In genomic region chrX:1667566-1667965, GRCh38 we compare ENCODE assay signal across 34 cellular contexts. TPM values are rescaled to one million over a fixed set of nuclear protein-coding genes. Genes with fewer than 3 reads are reported as not detected.
"Had no signal": no experiment of that assay in that cellular context is flagged by ENCODE, and none has a peak within 500 bp of the region (broad histone marks: within the 10 kb centered on the region; RNA-seq: fewer than 3 reads in every experiment).

No MANE protein-coding gene starts in this region.

- H3K27me3 ChIP-seq: hepatocyte, neural progenitor cell, neutrophil, right atrium auricular region, right lobe of liver, tibial nerve, vagina had no signal

- H3K27ac Mint-ChIP-seq: mesothelial cell of epicardium; nephron progenitor cell; neural progenitor cell; progenitor cell of endocrine pancreas; stimulated activated memory B cell treated with anti-CD40 and anti-IgM and Interleukin-4, amounts not matched to agents 10 μg/mL and 1 μg/mL and 100 μg/mL, for 72 hours; type B pancreatic cell had no signal

- DNase-seq: islet precursor cell; left ventricle myocardium inferior; mesendoderm; naive thymus-derived CD4-positive, alpha-beta T cell; nephron progenitor cell; occipital lobe; right lobe of liver; stimulated activated CD4-positive, alpha-beta T cell treated with anti-CD3 and anti-CD28 coated beads, Interleukin-1b, Interleukin-23, amount 100 ng/mL, for 48 hours; stimulated activated CD4-positive, alpha-beta T cell treated with anti-CD3 and anti-CD28 coated beads, Interleukin-2, amount 100 ng/mL, for 48 hours; stimulated activated CD4-positive, alpha-beta T cell treated with anti-CD3 and anti-CD28 coated beads, Interleukin-4, amount 100 ng/mL, for 4 hours; stimulated activated CD8-positive, alpha-beta memory T cell treated with anti-CD3 and anti-CD28 coated beads, Interleukin-4, amount 100 ng/mL, for 48 hours; stimulated activated naive CD4-positive, alpha-beta T cell treated with Interleukin-2 at 50 U/mL for 16 hours; stimulated activated naive CD8-positive, alpha-beta T cell treated with anti-CD3 and anti-CD28 coated beads, Interleukin-15, amount 100 ng/mL, for 72 hours; substantia nigra had no signal

- H3K9me3 ChIP-seq: neutrophil, right lobe of liver, vagina had no signal

- H3K4me1 Mint-ChIP-seq: mesothelial cell of epicardium, nephron progenitor cell had no signal

- H3K4me1 ChIP-seq: left ventricle myocardium inferior, neural progenitor cell, parathyroid adenoma, right atrium auricular region, right lobe of liver, tibial nerve, vagina had no signal

- H3K36me3 Mint-ChIP-seq: mesothelial cell of epicardium, type B pancreatic cell had no signal

- H3K9me3 Mint-ChIP-seq: stimulated activated memory B cell treated with anti-CD40 and anti-IgM and Interleukin-4, amounts not matched to agents 10 μg/mL and 1 μg/mL and 100 μg/mL, for 72 hours; stimulated activated naive CD8-positive, alpha-beta T cell treated with anti-CD3 and anti-CD28 coated beads, Interleukin-15, amount 100 ng/mL, for 72 hours had no signal

- H3K4me3 ChIP-seq: hepatocyte, left ventricle myocardium inferior, lung, neural progenitor cell, right atrium auricular region, right lobe of liver, smooth muscle cell, tibial nerve, vagina had no signal

- H3K27ac ChIP-seq: hepatocyte, left ventricle myocardium inferior, neural progenitor cell, neutrophil, parathyroid adenoma, right atrium auricular region, right lobe of liver, tibial nerve, vagina had no signal

- H3K27me3 Mint-ChIP-seq: naive thymus-derived CD4-positive, alpha-beta T cell; progenitor cell of endocrine pancreas; stimulated activated memory B cell treated with anti-CD40 and anti-IgM and Interleukin-4, amounts not matched to agents 10 μg/mL and 1 μg/mL and 100 μg/mL, for 72 hours; stimulated activated naive CD8-positive, alpha-beta T cell treated with anti-CD3 and anti-CD28 coated beads, Interleukin-15, amount 100 ng/mL, for 72 hours; type B pancreatic cell had no signal

- H3K4me3 Mint-ChIP-seq: mesothelial cell of epicardium; nephron progenitor cell; neural progenitor cell; stimulated activated memory B cell treated with anti-CD40 and anti-IgM and Interleukin-4, amounts not matched to agents 10 μg/mL and 1 μg/mL and 100 μg/mL, for 72 hours; stimulated activated naive CD8-positive, alpha-beta T cell treated with anti-CD3 and anti-CD28 coated beads, Interleukin-15, amount 100 ng/mL, for 72 hours; type B pancreatic cell had no signal

- H3K36me3 ChIP-seq: left ventricle myocardium inferior, neural progenitor cell, neutrophil, right atrium auricular region, right lobe of liver, tibial nerve, vagina had no signal

- ATAC-seq: naive thymus-derived CD4-positive, alpha-beta T cell; right lobe of liver; stimulated activated memory B cell treated with anti-CD40 and anti-IgM and Interleukin-4, amounts not matched to agents 10 μg/mL and 1 μg/mL and 100 μg/mL, for 72 hours; stimulated activated naive CD8-positive, alpha-beta T cell treated with anti-CD3 and anti-CD28 coated beads, Interleukin-15, amount 100 ng/mL, for 72 hours had no signal

RNA-seq across cellular contexts. Expression of gene ASMT, which starts 52.7 kb away (rescaled TPM):
- total RNA-seq: hepatocyte, kidney epithelial cell, left ventricle myocardium inferior, lower leg skin, myocyte, osteocyte, pulmonary artery endothelial cell, renal cortical epithelial cell, right atrium auricular region, skeletal muscle tissue, smooth muscle cell, vagina had no signal
